21 cellular contexts compared by ENCODE assay signal in the genomic region with DNA sequence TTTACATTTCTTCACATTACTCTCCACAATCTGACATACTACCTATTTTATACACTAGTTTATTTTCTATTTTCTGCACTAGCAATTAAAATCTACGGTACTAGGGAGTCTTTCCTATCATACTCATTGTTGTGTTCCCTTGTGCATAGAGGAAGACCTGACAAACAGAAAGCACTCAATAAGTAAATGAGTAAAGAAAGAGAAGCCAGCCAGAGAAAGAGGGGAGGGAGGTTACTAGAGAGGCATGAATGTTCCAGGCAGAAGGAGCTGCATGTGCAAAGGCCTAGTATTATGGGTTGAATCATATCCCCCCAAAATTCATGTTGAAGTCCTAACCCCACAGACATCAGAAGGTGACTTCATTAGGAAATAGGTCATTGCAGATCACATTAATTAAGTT.
DNase-seq lines count a peak whose midpoint lies in the region; ATAC-seq and TF ChIP-seq lines count a peak whose summit lies in the region.
"Had no signal": no experiment of that assay in that cellular context is flagged by ENCODE, and none has a peak within 500 bp of the region (broad histone marks: within the 10 kb centered on the region; RNA-seq: fewer than 3 reads in every experiment).

No MANE protein-coding gene starts in this region.

- peak overlapping the region; percentile 15 for H3K27ac Mint-ChIP-seq in glutamatergic neuron (ENCODE audit: unreplicated experiment)
- H3K27ac Mint-ChIP-seq in progenitor cell of endocrine pancreas: peak overlapping the region; percentile 91

- no peak overlapping the region for H2AFZ ChIP-seq in PC-3 (ENCODE audit: low read length)

- no peak for ATAC-seq in PC-3
- ATAC-seq in HG03571 (IDR thresholded peaks at IDR 0.05; ENCODE audit: unreplicated experiment): no peak
- no peak for ATAC-seq in HG03039 (IDR thresholded peaks at IDR 0.05; ENCODE audit: unreplicated experiment)

- H3K4me1 ChIP-seq in PC-3 (ENCODE audit: insufficient read depth, low read length): peaks cover 25% of the 10 kb centered on the region
- H3K4me1 ChIP-seq: BLaER1 had no signal

- H4K20me1 ChIP-seq in PC-3 (ENCODE audit: low read length): no peaks in the 10 kb centered on the region
- H4K20me1 ChIP-seq: BLaER1 had no signal

- DNase-seq in DMS53 (lab: John Stamatoyannopoulos, UW) (peak; percentile 26), DMS53 treated with DMSO at 0.1 percent for 48 hours (lab: John Stamatoyannopoulos, UW; ENCODE audit: unreplicated experiment) (no peak), PC-3 (no peak), glutamatergic neuron (no peak), progenitor cell of endocrine pancreas (ENCODE audit: low spot score, unreplicated experiment) (no peak), C1 segment of cervical spinal cord (lab: John Stamatoyannopoulos, UW) (no peak)
- DNase-seq: 8988T; DMS79; H9; NCI-H1694 treated with DMSO at 0.1 percent for 48 hours; NCI-H2107; NCI-H345; NCI-H526 treated with DMSO at 0.1 percent for 48 hours; NK-92 treated with Interleukin-12 subunit alpha and Interleukin-12 subunit beta, amount 100 ng/mL, for 24 hours; OCI-M1; SJCRH30 had no signal

- no peaks in the 10 kb centered on the region for H3K9me3 Mint-ChIP-seq in glutamatergic neuron (ENCODE audit: unreplicated experiment)
- H3K9me3 Mint-ChIP-seq in progenitor cell of endocrine pancreas (ENCODE audit: low read depth): no peaks in the 10 kb centered on the region
- H3K9me3 Mint-ChIP-seq: H9 had no signal

- H3K4me1 Mint-ChIP-seq in glutamatergic neuron (ENCODE audit: low read depth, unreplicated experiment) (peaks cover 20% of the 10 kb centered on the region), progenitor cell of endocrine pancreas (ENCODE audit: low read depth) (peaks cover 41% of the 10 kb centered on the region)

- BruUV-seq in PC-3 (replicated peaks; lab: Mats Ljungman, UMichigan): no TSS peak

- no peak overlapping the region for H3K4me3 ChIP-seq in PC-3 (ENCODE audit: low read length)
- H3K4me3 ChIP-seq: BLaER1, SJCRH30 had no signal

- H3F3A ChIP-seq in PC-3 (ENCODE audit: low read length, unreplicated experiment): no peaks in the 10 kb centered on the region

- CTCF ChIA-PET in PC-3 (lab: Charles Lee): no interaction called here

- H3K9ac ChIP-seq in PC-3 (ENCODE audit: low read length): no peak overlapping the region
- H3K9ac ChIP-seq: BLaER1 had no signal

- no peaks in the 10 kb centered on the region for H3K9me2 ChIP-seq in PC-3 (replicated peaks; ENCODE audit: low read length)

- intact Hi-C loops in PC-3 (cut with micrococcal nuclease): no loop called here

- H3K4me2 ChIP-seq in PC-3 (ENCODE audit: low read length): 0 out of 2 replicates have a peak overlapping the region, but pooled peaks have one; percentile 86
- H3K4me2 ChIP-seq: BLaER1 had no signal

- H3K27me3 Mint-ChIP-seq in glutamatergic neuron (ENCODE audit: unreplicated experiment) (no peaks in the 10 kb centered on the region), progenitor cell of endocrine pancreas (no peaks in the 10 kb centered on the region)

- POLR2A ChIA-PET in PC-3 (lab: Charles Lee; ENCODE audit: unreplicated experiment): no interaction called here

- no peaks in the 10 kb centered on the region for H3K36me3 ChIP-seq in PC-3 (ENCODE audit: low read depth, low read length)

- no peaks in the 10 kb centered on the region for H3K27me3 ChIP-seq in PC-3 (ENCODE audit: low read length)
- H3K27me3 ChIP-seq: BLaER1, SJCRH30 had no signal

- no peak overlapping the region for H3K4me3 Mint-ChIP-seq in glutamatergic neuron (ENCODE audit: unreplicated experiment)
- H3K4me3 Mint-ChIP-seq in progenitor cell of endocrine pancreas (ENCODE audit: low read depth): no peak overlapping the region
- H3K4me3 Mint-ChIP-seq: H9 had no signal

- H3K36me3 Mint-ChIP-seq in glutamatergic neuron (ENCODE audit: unreplicated experiment): no peaks in the 10 kb centered on the region
- peaks cover 7% of the 10 kb centered on the region for H3K36me3 Mint-ChIP-seq in progenitor cell of endocrine pancreas (ENCODE audit: insufficient read depth)

- no peaks in the 10 kb centered on the region for H3K9me3 ChIP-seq in PC-3 (ENCODE audit: low read length)
- H3K9me3 ChIP-seq: BLaER1, SJCRH30 had no signal

- no peak for TF ChIP-seq CTCF in PC-3 (conservative IDR thresholded peaks at IDR 0.05; ENCODE audit: low read depth, low read length)
- TF ChIP-seq CTCF in glutamatergic neuron (IDR thresholded peaks at IDR 0.05; ENCODE audit: partially characterized antibody, unreplicated experiment): no peak
- no peak for TF ChIP-seq CTCF in progenitor cell of endocrine pancreas (IDR thresholded peaks at IDR 0.05; ENCODE audit: unreplicated experiment)

- no peaks in the 10 kb centered on the region for H3K79me2 ChIP-seq in PC-3 (ENCODE audit: low read length)

- H3K27ac ChIP-seq in PC-3 (ENCODE audit: low read length): peak overlapping the region; percentile 81
- H3K27ac ChIP-seq: BLaER1, HL-60, RWPE1, SJCRH30 had no signal
